Comparison of ENCODE assay signal across 11 cellular contexts in genomic region chr1:200266871-200267270, GRCh38.
"Had no signal": no experiment of that assay in that cellular context is flagged by ENCODE, and none has a peak within 500 bp of the region (broad histone marks: within the 10 kb centered on the region; RNA-seq: fewer than 3 reads in every experiment).

No MANE protein-coding gene starts in this region.

- H2AFZ ChIP-seq: GM23248, GM23338 had no signal

- H3K4me3 Mint-ChIP-seq: GM23338, H9, HFFc6 had no signal

- H3K27ac ChIP-seq: GM23248 had no signal

- H3K9me3 ChIP-seq: HAP-1 had no signal

- H3K27ac Mint-ChIP-seq: GM23338, H9, HFFc6 had no signal

- H3K9me3 Mint-ChIP-seq: GM23338, H9, HFFc6 had no signal

- H3K36me3 ChIP-seq: HAP-1 had no signal

- FAIRE-seq: H1, H54 had no signal

- H3K4me3 ChIP-seq: GM23248, GM23338, HAP-1 had no signal

- ATAC-seq: GM23338, HCT116 had no signal

- H3K4me2 ChIP-seq: GM23338 had no signal

- H3K9ac ChIP-seq: GM23248 had no signal

- H3K4me1 ChIP-seq: HAP-1 had no signal

- DNase-seq: GM23248, GOT3, H7, H9, HCEC 1CT, HFFc6 had no signal

- H3K4me1 Mint-ChIP-seq: GM23338, H9 had no signal
